Comparison of ENCODE assay signal across 31 cellular contexts in the genomic region with DNA sequence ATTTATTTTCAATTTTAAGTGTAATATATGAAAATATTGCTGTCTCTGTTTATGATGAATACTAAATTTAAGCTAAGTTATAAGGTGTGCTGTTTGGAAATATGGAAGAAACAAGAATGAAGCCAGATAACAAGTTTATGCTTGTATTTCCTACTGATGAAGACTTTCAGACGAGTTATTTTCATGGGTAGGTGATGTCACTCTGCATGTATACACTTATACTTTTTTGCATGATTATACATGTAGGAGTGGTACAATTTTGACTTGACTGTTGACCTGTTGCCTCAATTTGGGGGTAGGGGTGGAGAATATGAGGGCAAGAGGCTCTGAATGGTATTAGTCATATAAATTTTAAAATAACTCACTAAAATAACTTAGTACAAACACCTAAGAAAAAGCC.
"Had no signal": no experiment of that assay in that cellular context is flagged by ENCODE, and none has a peak within 500 bp of the region (broad histone marks: within the 10 kb centered on the region; RNA-seq: fewer than 3 reads in every experiment).

No MANE protein-coding gene starts in this region.

- H3K9me3 ChIP-seq: left lung, lower lobe of right lung, neutrophil, ovary, right atrium auricular region, right lobe of liver, stomach, testis, thyroid gland, transverse colon, upper lobe of left lung, vagina had no signal

- H3K4me3 ChIP-seq: left lung, lower lobe of right lung, neural progenitor cell, ovary, right atrium auricular region, right lobe of liver, smooth muscle cell, stomach, testis, thyroid gland, transverse colon, upper lobe of left lung, vagina had no signal

- H3K4me3 Mint-ChIP-seq: mesothelial cell of epicardium; naive B cell; natural killer cell; nephron progenitor cell; neural progenitor cell; stimulated activated naive B cell treated with anti-CD40 and anti-IgM and Interleukin-4, amounts not matched to agents 10 μg/mL and 1 μg/mL and 100 μg/mL, for 72 hours had no signal

- DNase-seq: hypothalamus; islet precursor cell; kidney glomerular epithelial cell; left colon; left lung; lower lobe of right lung; mesendoderm; naive B cell; natural killer cell; nephron progenitor cell; occipital lobe; ovary; right lobe of liver; stimulated activated CD4-positive, alpha-beta T cell treated with anti-CD3 and anti-CD28 coated beads, Interleukin-1b, Interleukin-23, amount 100 ng/mL, for 48 hours; stimulated activated CD4-positive, alpha-beta T cell treated with anti-CD3 and anti-CD28 coated beads, Interleukin-2, amount 100 ng/mL, for 48 hours; stimulated activated CD4-positive, alpha-beta T cell treated with anti-CD3 and anti-CD28 coated beads, Interleukin-4, amount 100 ng/mL, for 4 hours; stimulated activated CD8-positive, alpha-beta memory T cell treated with anti-CD3 and anti-CD28 coated beads, Interleukin-4, amount 100 ng/mL, for 48 hours; stimulated activated naive B cell treated with anti-CD40 and anti-IgM and Interleukin-4, amounts not matched to agents 10 μg/mL and 1 μg/mL and 100 μg/mL, for 72 hours; stimulated activated naive CD8-positive, alpha-beta T cell treated with anti-CD3 and anti-CD28 coated beads, Interleukin-15, Interleukin-2, amounts not matched to agents 100 U/mL and 50 U/mL, for 24 hours; stomach; testis; thyroid gland; transverse colon; upper lobe of left lung had no signal

- H3K27ac ChIP-seq: left lung, lower lobe of right lung, neural progenitor cell, neutrophil, ovary, right atrium auricular region, right lobe of liver, stomach, testis, thyroid gland, transverse colon, upper lobe of left lung, vagina had no signal

- H3K27me3 ChIP-seq: left lung, neural progenitor cell, neutrophil, ovary, right atrium auricular region, right lobe of liver, stomach, testis, thyroid gland, transverse colon, upper lobe of left lung, vagina had no signal

- ATAC-seq: left colon; left lung; lower lobe of right lung; natural killer cell; right lobe of liver; stimulated activated naive B cell treated with anti-CD40 and anti-IgM and Interleukin-4, amounts not matched to agents 10 μg/mL and 1 μg/mL and 100 μg/mL, for 72 hours; stimulated activated naive CD8-positive, alpha-beta T cell treated with anti-CD3 and anti-CD28 coated beads, Interleukin-15, Interleukin-2, amounts not matched to agents 100 U/mL and 50 U/mL, for 24 hours had no signal

- H3K4me1 Mint-ChIP-seq: nephron progenitor cell, neural progenitor cell had no signal

- H3K9me3 Mint-ChIP-seq: mesothelial cell of epicardium; naive B cell; natural killer cell; nephron progenitor cell; neural progenitor cell; stimulated activated naive B cell treated with anti-CD40 and anti-IgM and Interleukin-4, amounts not matched to agents 10 μg/mL and 1 μg/mL and 100 μg/mL, for 72 hours had no signal

- H3K27me3 Mint-ChIP-seq: naive B cell; progenitor cell of endocrine pancreas; stimulated activated naive B cell treated with anti-CD40 and anti-IgM and Interleukin-4, amounts not matched to agents 10 μg/mL and 1 μg/mL and 100 μg/mL, for 72 hours had no signal

- H3K36me3 Mint-ChIP-seq: natural killer cell had no signal

- H3K4me1 ChIP-seq: left lung, lower lobe of right lung, neural progenitor cell, testis, vagina had no signal

- H3K36me3 ChIP-seq: left lung, lower lobe of right lung, neural progenitor cell, neutrophil, ovary, right atrium auricular region, right lobe of liver, stomach, thyroid gland, transverse colon, upper lobe of left lung, vagina had no signal

- H3K27ac Mint-ChIP-seq: mesothelial cell of epicardium; naive B cell; natural killer cell; nephron progenitor cell; neural progenitor cell; progenitor cell of endocrine pancreas; stimulated activated naive B cell treated with anti-CD40 and anti-IgM and Interleukin-4, amounts not matched to agents 10 μg/mL and 1 μg/mL and 100 μg/mL, for 72 hours had no signal
